ENCODE assay signal across 1 cellular context in genomic region chrX:103362504-103362903, GRCh38.
TF ChIP-seq lines count a peak whose summit lies in the region.

No MANE protein-coding gene starts in this region.

TF ChIP-seq in GM23338, 12 proteins besides CTCF, POLR2A, EP300 and RAD21 (continued from another document):
- TF ChIP-seq ZNF462 (CRISPR knock-in tag; IDR thresholded peaks at IDR 0.05) (no peak), CREB1 (CRISPR knock-in tag; IDR thresholded peaks at IDR 0.05; ENCODE audit: low read depth) (no peak)
